Comparison of ENCODE assay signal across 13 cellular contexts in genomic region chr12:76026643-76027063, GRCh38. TPM values are rescaled to one million over a fixed set of nuclear protein-coding genes. Genes with fewer than 3 reads are reported as not detected.
A peak's percentile ranks its signal among the peaks of the same experiment; 100 is the strongest.
DNase-seq lines count a peak whose midpoint lies in the region; ATAC-seq and TF ChIP-seq lines count a peak whose summit lies in the region.
"Had no signal": no experiment of that assay in that cellular context is flagged by ENCODE, and none has a peak within 500 bp of the region (broad histone marks: within the 10 kb centered on the region; RNA-seq: fewer than 3 reads in every experiment).

No MANE protein-coding gene starts in this region.

- peak overlapping the region in 7 of 12 donors; percentile 4 to 48 (median 23) for H3K27ac ChIP-seq in heart left ventricle
- peak overlapping the region in 1 of 2 donors; percentile 1 for H3K27ac ChIP-seq in right atrium auricular region
- peak overlapping the region; percentile 8 to 96 (median 10) for H3K27ac ChIP-seq in transverse colon
- H3K27ac ChIP-seq: BLaER1 had no signal

- in situ Hi-C loops in transverse colon (cut with MboI; ENCODE audit: low pct_ligation_motif_present in 1 of 4, low pct_unique_long_range_greater_than_20kb in 1 of 4, low sequenced_read_pairs in 3 of 4): loop anchor here in 1 of 4 donors (25.0 kb wide), 1 partner anchor 489 kb away; no protein-coding TSS in a partner anchor

- 56 to 69% (median 68%) methylated on average over 1 of the region's 1 CpG for WGBS in heart left ventricle, 4 donors
- 63% methylated on average over 1 of the region's 1 CpG; no CpG with 5 or more reads in 1 of the 2 donors for WGBS in transverse colon (ENCODE audit: low coverage in 1 of 2), 2 donors

- DNase-seq in heart left ventricle (no peak), right atrium auricular region (ENCODE audit: low spot score) (no peak), glutamatergic neuron (no peak), transverse colon (no peak), cortex of kidney (lab: John Stamatoyannopoulos, UW) (no peak)
- DNase-seq: activated CD4-positive, alpha-beta T cell treated with anti-CD3 and anti-CD28 coated beads for 48 hours; amygdala; NCI-H187; stimulated activated naive CD8-positive, alpha-beta T cell treated with anti-CD3 and anti-CD28 coated beads, Interleukin-15, Interleukin-2, amounts not matched to agents 100 U/mL and 50 U/mL, for 24 hours had no signal

- H3K27ac Mint-ChIP-seq in activated naive CD8-positive, alpha-beta T cell: peak overlapping the region; percentile 25
- peak overlapping the region; percentile 87 for H3K27ac Mint-ChIP-seq in glutamatergic neuron (ENCODE audit: unreplicated experiment)

- peaks cover 45% of the 10 kb centered on the region for H3K4me1 Mint-ChIP-seq in activated naive CD8-positive, alpha-beta T cell (ENCODE audit: low read depth)
- peaks cover 19% of the 10 kb centered on the region for H3K4me1 Mint-ChIP-seq in glutamatergic neuron (ENCODE audit: low read depth, unreplicated experiment)

- no peak overlapping the region for H3K4me3 ChIP-seq in heart left ventricle
- H3K4me3 ChIP-seq in right atrium auricular region: no peak overlapping the region
- H3K4me3 ChIP-seq in transverse colon: no peak overlapping the region
- H3K4me3 ChIP-seq: BLaER1 had no signal

- H3K4me1 ChIP-seq in heart left ventricle: peaks cover 0 to 31% (median 8%) of the 10 kb centered on the region in 12 donors
- peaks cover 0 to 12% of the 10 kb centered on the region in 2 donors for H3K4me1 ChIP-seq in right atrium auricular region
- H3K4me1 ChIP-seq in transverse colon: peaks cover 0 to 25% (median 7%) of the 10 kb centered on the region in 4 donors

- TF ChIP-seq POLR2A in heart left ventricle (IDR thresholded peaks at IDR 0.05): no peak
- TF ChIP-seq POLR2A in transverse colon (IDR thresholded peaks at IDR 0.05): no peak

- H3K36me3 Mint-ChIP-seq in activated naive CD8-positive, alpha-beta T cell: peaks cover 16% of the 10 kb centered on the region
- H3K36me3 Mint-ChIP-seq in glutamatergic neuron (ENCODE audit: unreplicated experiment): peaks cover 16% of the 10 kb centered on the region

- intact Hi-C loops in heart left ventricle (cut with DNase I): loop anchor here in 5 of 10 donors (5.0 to 10.0 kb wide), 6 partner anchors 49 to 184 kb away; no protein-coding TSS in a partner anchor
- intact Hi-C loops in transverse colon (cut with DNase I; ENCODE audit: low total_unique reads): no loop called here

- ATAC-seq in heart left ventricle: no peak
- no peak for ATAC-seq in HG02588 (IDR thresholded peaks at IDR 0.05; ENCODE audit: unreplicated experiment)
- ATAC-seq in GM19397 (IDR thresholded peaks at IDR 0.05; ENCODE audit: unreplicated experiment): no peak
- ATAC-seq: stimulated activated naive CD8-positive, alpha-beta T cell treated with anti-CD3 and anti-CD28 coated beads, Interleukin-15, Interleukin-2, amounts not matched to agents 100 U/mL and 50 U/mL, for 24 hours had no signal

- no peaks in the 10 kb centered on the region for H3K9me3 Mint-ChIP-seq in activated naive CD8-positive, alpha-beta T cell (ENCODE audit: low read depth)
- H3K9me3 Mint-ChIP-seq in glutamatergic neuron (ENCODE audit: unreplicated experiment): peaks cover 20% of the 10 kb centered on the region

- H3K4me3 Mint-ChIP-seq in activated naive CD8-positive, alpha-beta T cell: peak overlapping the region; percentile 67
- H3K4me3 Mint-ChIP-seq in glutamatergic neuron (ENCODE audit: unreplicated experiment): peak overlapping the region; percentile 90

- no peaks in the 10 kb centered on the region for H3K27me3 Mint-ChIP-seq in activated naive CD8-positive, alpha-beta T cell
- H3K27me3 Mint-ChIP-seq in glutamatergic neuron (ENCODE audit: unreplicated experiment): peaks cover 15% of the 10 kb centered on the region

- H3K9me3 ChIP-seq in heart left ventricle: no peaks in the 10 kb centered on the region
- H3K9me3 ChIP-seq in right atrium auricular region: no peaks in the 10 kb centered on the region
- no peaks in the 10 kb centered on the region for H3K9me3 ChIP-seq in transverse colon
- H3K9me3 ChIP-seq: BLaER1 had no signal

- TF ChIP-seq CTCF in heart left ventricle (IDR thresholded peaks at IDR 0.05) (no peak), right atrium auricular region (IDR thresholded peaks at IDR 0.05) (no peak), glutamatergic neuron (IDR thresholded peaks at IDR 0.05; ENCODE audit: partially characterized antibody, unreplicated experiment) (no peak), transverse colon (IDR thresholded peaks at IDR 0.05) (no peak)

- no peaks in the 10 kb centered on the region for H3K27me3 ChIP-seq in heart left ventricle
- H3K27me3 ChIP-seq in right atrium auricular region: no peaks in the 10 kb centered on the region
- peaks cover 18% of the 10 kb centered on the region for H3K27me3 ChIP-seq in transverse colon

- H3K36me3 ChIP-seq in heart left ventricle (peaks cover 0 to 14% (median 0%) of the 10 kb centered on the region in 9 donors), right atrium auricular region (no peaks in the 10 kb centered on the region), transverse colon (no peaks in the 10 kb centered on the region)
- H3K36me3 ChIP-seq: BLaER1 had no signal

- no peak for TF ChIP-seq EP300 in transverse colon (IDR thresholded peaks at IDR 0.05; ENCODE audit: low read depth)

RNA-seq across cellular contexts. Expression of gene PHLDA1, which starts 4.9 kb away (rescaled TPM):
- total RNA-seq in heart left ventricle (10 to 100 TPM in 4 of 9 donors, 1 to 10 TPM in 5; 4.2 to 44.4 (median 8.3) TPM), right atrium auricular region (10 to 100 TPM in 1 of 2 donors, 1 to 10 TPM in 1; 6.7 to 22.2 TPM), glutamatergic neuron (ENCODE audit: unreplicated experiment) (169 TPM), transverse colon (1 to 10 TPM; 4.2 to 8.4 (median 7.0) TPM)
- 1 to 10 TPM; 3.0 to 5.5 TPM for polyA plus RNA-seq in heart left ventricle

RNA-seq across cellular contexts. Expression of gene NAP1L1, which starts 57.8 kb away (rescaled TPM):
- total RNA-seq in heart left ventricle (100 to 1,000 TPM; 191 to 359 (median 247) TPM), right atrium auricular region (100 to 1,000 TPM; 255 to 332 TPM), glutamatergic neuron (ENCODE audit: unreplicated experiment) (635 TPM), transverse colon (100 to 1,000 TPM in 3 of 4 donors, 10 to 100 TPM in 1; 78.9 to 191 (median 150) TPM)
- 100 to 1,000 TPM; 175 to 254 TPM for polyA plus RNA-seq in heart left ventricle
